Comparison of ENCODE assay signal across 8 cellular contexts in genomic region chr6:17703256-17703694, GRCh38. TPM values are rescaled to one million over a fixed set of nuclear protein-coding genes. Genes with fewer than 3 reads are reported as not detected.
DNase-seq lines count a peak whose midpoint lies in the region; ATAC-seq, FAIRE-seq and TF ChIP-seq lines count a peak whose summit lies in the region.

No MANE protein-coding gene starts in this region.

- peak; percentile 32 for DNase-seq in stimulated activated CD4-positive, alpha-beta T cell treated with anti-CD3 and anti-CD28 coated beads, Interleukin-4, amount 100 ng/mL, for 24 hours
- no peak for DNase-seq in stimulated activated CD4-positive, alpha-beta T cell treated with anti-CD3 and anti-CD28 coated beads, Interleukin-2, amount 100 ng/mL, for 48 hours
- DNase-seq in SK-N-DZ (ENCODE audit: low spot score) (peak; percentile 62), esophagus muscularis mucosa (ENCODE audit: extremely low spot score) (no peak), small intestine (peak; percentile 23), NCI-H774 (lab: John Stamatoyannopoulos, UW) (no peak)

- H3K4me1 ChIP-seq in esophagus muscularis mucosa (peaks cover 52 to 71% (median 60%) of the 10 kb centered on the region in 4 donors), small intestine (ENCODE audit: control insufficient read depth in 2 of 2, insufficient read depth in 1 of 2, low read depth in 1 of 2, low read length in 1 of 2) (peaks cover 4 to 6% of the 10 kb centered on the region in 2 donors)

- H3K27me3 ChIP-seq in esophagus muscularis mucosa (no peaks in the 10 kb centered on the region), small intestine (ENCODE audit: control insufficient read depth in 2 of 2, insufficient read depth in 2 of 2, low read length in 2 of 2) (no peaks in the 10 kb centered on the region)

- H3K9me3 ChIP-seq in esophagus muscularis mucosa (no peaks in the 10 kb centered on the region), small intestine (ENCODE audit: control insufficient read depth, low read depth) (no peaks in the 10 kb centered on the region)

- peak overlapping the region; percentile 97 to 100 (median 99) for H3K27ac ChIP-seq in esophagus muscularis mucosa (replicated peaks in 1 of 4)
- H3K27ac ChIP-seq in small intestine (ENCODE audit: low read depth in 1 of 2, low read length in 1 of 2) = no peak overlapping the region

- no peak for TF ChIP-seq POLR2A in esophagus muscularis mucosa (IDR thresholded peaks at IDR 0.05; ENCODE audit: low read depth)

- no peak for ATAC-seq in GM19328 (IDR thresholded peaks at IDR 0.05; ENCODE audit: unreplicated experiment)
- no peak for ATAC-seq in HG02870 (IDR thresholded peaks at IDR 0.05; ENCODE audit: unreplicated experiment)

- 0% methylated on average over 1 of the region's 1 CpG for WGBS in esophagus muscularis mucosa
- 47 to 62% (median 56%) methylated on average over 1 of the region's 1 CpG for WGBS in small intestine, 3 donors

- no peak for TF ChIP-seq EP300 in esophagus muscularis mucosa (IDR thresholded peaks at IDR 0.05)

- intact Hi-C loops in esophagus muscularis mucosa (cut with DNase I) = loop anchor here (10.0 kb wide), 2 partner anchors 98 to 452 kb away; partner anchors contain the start of genes FAM8A1, KDM1B and TPMT

- no peak overlapping the region for H3K4me3 ChIP-seq in esophagus muscularis mucosa
- H3K4me3 ChIP-seq in small intestine (ENCODE audit: low read depth in 1 of 2, low read length in 2 of 2) = no peak overlapping the region

- TF ChIP-seq CTCF in esophagus muscularis mucosa (IDR thresholded peaks at IDR 0.05) = no peak

- no peak for FAIRE-seq in small intestine (lab: Jason Lieb, UNC)

- peaks cover 0 to 2% (median 0%) of the 10 kb centered on the region in 4 donors for H3K36me3 ChIP-seq in esophagus muscularis mucosa
- H3K36me3 ChIP-seq in small intestine (ENCODE audit: control insufficient read depth in 2 of 2, insufficient read depth in 2 of 2, low read length in 2 of 2) = no peaks in the 10 kb centered on the region

RNA-seq across cellular contexts. Expression of gene NUP153, which starts 3.5 kb away (rescaled TPM):
- polyA plus RNA-seq in SK-N-DZ (2014; cell fraction: cytosol; rRNA removed) = 28.7 and 35.6 TPM in 2 replicates
- 26.8 and 39.9 TPM in 2 replicates for polyA plus RNA-seq in SK-N-DZ (2014; cell fraction: nucleus; rRNA removed)
- 10 to 100 TPM; 28.4 to 32.8 (median 31.5) TPM for total RNA-seq in esophagus muscularis mucosa
- polyA plus RNA-seq in small intestine = 1 to 10 TPM; 7.6 to 8.9 (median 8.3) TPM

Comparison
In these comparisons a context has a peak if more than half of its experiments do, and no peak if none do; other contexts are left out.
1. DNase-seq: peak in stimulated activated CD4-positive, alpha-beta T cell treated with anti-CD3 and anti-CD28 coated beads, Interleukin-4, amount 100 ng/mL, for 24 hours (single experiment), SK-N-DZ (single experiment) and small intestine (single experiment); none in stimulated activated CD4-positive, alpha-beta T cell treated with anti-CD3 and anti-CD28 coated beads, Interleukin-2, amount 100 ng/mL, for 48 hours (0 of 2), esophagus muscularis mucosa (single experiment) and NCI-H774 (single experiment).
2. H3K27ac ChIP-seq: peak in esophagus muscularis mucosa (4 of 4); none in small intestine (0 of 2).